Comparison of ENCODE assay signal across 37 cellular contexts in the genomic region with DNA sequence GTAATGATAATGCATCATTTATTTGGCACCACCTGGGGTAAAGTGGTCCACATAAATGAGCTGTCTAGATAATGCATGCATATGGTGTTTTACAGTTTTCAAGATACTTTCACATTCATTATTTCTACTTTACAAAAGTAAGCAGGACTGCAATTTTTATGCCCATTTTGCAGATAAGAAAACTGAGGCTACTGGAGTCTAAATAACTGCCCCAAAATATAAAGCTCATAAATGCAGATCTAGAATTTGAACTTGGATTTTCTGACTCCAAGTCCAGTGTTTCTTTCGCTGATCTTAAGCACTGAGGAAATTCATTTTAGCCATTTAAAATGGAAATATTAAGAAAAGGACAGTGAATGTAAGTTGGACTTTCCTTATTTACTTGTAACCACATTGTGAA.
"Had no signal": no experiment of that assay in that cellular context is flagged by ENCODE, and none has a peak within 500 bp of the region (broad histone marks: within the 10 kb centered on the region; RNA-seq: fewer than 3 reads in every experiment).

No MANE protein-coding gene starts in this region.

- H3K27me3 ChIP-seq: ascending aorta, body of pancreas, brain microvascular endothelial cell, cardiac muscle cell had no signal

- H3K4me1 ChIP-seq: adrenal gland, ascending aorta, body of pancreas, breast epithelium had no signal

- H3K27ac Mint-ChIP-seq: activated naive CD4-positive, alpha-beta T cell treated with anti-CD3 and anti-CD28 coated beads for 36 hours; activated naive CD4-positive, alpha-beta T cell treated with anti-CD3 and anti-CD28 coated beads, Interleukin-2, amount 10 ng/mL, durations not matched to agents 7 days and 5 days; activated naive CD4-positive, alpha-beta T cell treated with anti-CD3 and anti-CD28 coated beads, Interleukin-2, amount 50 U/mL, for 24 hours; activated naive CD4-positive, alpha-beta T cell treated with anti-CD3 and anti-CD28 coated beads, Interleukin-2, amount 50 U/mL, for 72 hours; activated naive CD8-positive, alpha-beta T cell; activated naive CD8-positive, alpha-beta T cell treated with anti-CD3 and anti-CD28 coated beads for 36 hours; activated naive CD8-positive, alpha-beta T cell treated with anti-CD3 and anti-CD28 coated beads, Interleukin-2, amount 10 ng/mL, durations not matched to agents 7 days and 5 days; activated naive CD8-positive, alpha-beta T cell treated with anti-CD3 and anti-CD28 coated beads, Interleukin-2, amount 50 U/mL, for 24 hours; activated T-cell treated with anti-CD3 and anti-CD28 coated beads, Interleukin-2, amount 50 U/mL, for 24 hours; activated T-cell treated with anti-CD3 and anti-CD28 coated beads, Interleukin-2, amount 50 U/mL, for 72 hours; activated T-helper 1 cell treated with anti-CD3 and anti-CD28 coated beads, Interleukin-12 subunit alpha, Interleukin-12 subunit beta, Interleukin-2, Interleukin-4 antibody, amounts not matched to agents 30 ng/mL and 10 ng/mL and 1 ng/mL, durations not matched to agents 14 hours and 24 hours and 36 hours; activated T-helper 17 cell treated with anti-CD3 and anti-CD28 coated beads, Interleukin-2, amount 50 U/mL, for 72 hours; activated T-helper 2 cell treated with anti-CD3 and anti-CD28 coated beads, Interferon-gamma antibody, Interleukin-2, Interleukin-4, amounts not matched to agents 10 μg/mL and 5 μg/mL and 100 μg/mL, durations not matched to agents 14 hours and 24 hours and 36 hours had no signal

- ATAC-seq: activated naive CD4-positive, alpha-beta T cell treated with anti-CD3 and anti-CD28 coated beads, Interleukin-2, amount 50 U/mL, for 72 hours; activated naive CD8-positive, alpha-beta T cell treated with anti-CD3 and anti-CD28 coated beads, Interleukin-2, amount 50 U/mL, for 24 hours; activated T-cell treated with anti-CD3 and anti-CD28 coated beads, Interleukin-2, amount 50 U/mL, for 4 hours; activated T-cell treated with anti-CD3 and anti-CD28 coated beads, Interleukin-2, amount 50 U/mL, for 72 hours; activated T-helper 17 cell treated with anti-CD3 and anti-CD28 coated beads, Interleukin-2, amount 50 U/mL, for 72 hours; body of pancreas had no signal

- H3K9me3 Mint-ChIP-seq: activated naive CD4-positive, alpha-beta T cell treated with anti-CD3 and anti-CD28 coated beads for 36 hours; activated naive CD4-positive, alpha-beta T cell treated with anti-CD3 and anti-CD28 coated beads, Interleukin-2, amount 10 ng/mL, durations not matched to agents 7 days and 5 days; activated naive CD8-positive, alpha-beta T cell treated with anti-CD3 and anti-CD28 coated beads, Interleukin-2, amount 10 ng/mL, durations not matched to agents 7 days and 5 days; activated naive CD8-positive, alpha-beta T cell treated with anti-CD3 and anti-CD28 coated beads, Interleukin-2, amount 50 U/mL, for 24 hours; activated T-cell treated with anti-CD3 and anti-CD28 coated beads, Interleukin-2, amount 50 U/mL, for 24 hours; activated T-cell treated with anti-CD3 and anti-CD28 coated beads, Interleukin-2, amount 50 U/mL, for 72 hours; activated T-helper 17 cell treated with anti-CD3 and anti-CD28 coated beads, Interleukin-2, amount 50 U/mL, for 72 hours; activated T-helper 2 cell treated with anti-CD3 and anti-CD28 coated beads, Interferon-gamma antibody, Interleukin-2, Interleukin-4, amounts not matched to agents 10 μg/mL and 5 μg/mL and 100 μg/mL, durations not matched to agents 14 hours and 24 hours and 36 hours; central memory CD8-positive, alpha-beta T cell had no signal

- H3K9me3 ChIP-seq: adrenal gland, ascending aorta, body of pancreas had no signal

- H3K36me3 ChIP-seq: adrenal gland, ascending aorta, brain microvascular endothelial cell, breast epithelium, cardiac muscle cell had no signal

- H3K4me3 ChIP-seq: adrenal gland, ascending aorta, body of pancreas, breast epithelium, cardiac muscle cell had no signal

- DNase-seq: activated effector memory CD4-positive, alpha-beta T cell treated with anti-CD3 and anti-CD28 coated beads, Interleukin-2, amount 50 U/mL, for 16 hours; activated effector memory CD4-positive, alpha-beta T cell treated with Interleukin-2 at 50 U/mL for 16 hours; activated gamma-delta T cell; activated gamma-delta T cell treated with Interleukin-2 at 50 U/mL for 16 hours; activated naive CD4-positive, alpha-beta T cell; activated naive CD4-positive, alpha-beta T cell treated with anti-CD3 and anti-CD28 coated beads for 36 hours; activated naive CD4-positive, alpha-beta T cell treated with anti-CD3 and anti-CD28 coated beads, Interleukin-2, amount 10 ng/mL, durations not matched to agents 7 days and 5 days; activated naive CD4-positive, alpha-beta T cell treated with anti-CD3 and anti-CD28 coated beads, Interleukin-2, amount 50 U/mL, for 16 hours; activated naive CD4-positive, alpha-beta T cell treated with Interleukin-2 at 50 U/mL for 16 hours; activated naive CD8-positive, alpha-beta T cell treated with anti-CD3 and anti-CD28 coated beads for 36 hours; activated naive CD8-positive, alpha-beta T cell treated with anti-CD3 and anti-CD28 coated beads, Interleukin-2, amount 10 ng/mL, durations not matched to agents 7 days and 5 days; activated naive CD8-positive, alpha-beta T cell treated with anti-CD3 and anti-CD28 coated beads, Interleukin-2, amount 50 U/mL, for 24 hours; activated T-cell treated with anti-CD3 and anti-CD28 coated beads, Interleukin-2, amount 50 U/mL, for 24 hours; activated T-cell treated with anti-CD3 and anti-CD28 coated beads, Interleukin-2, amount 50 U/mL, for 4 hours; activated T-cell treated with anti-CD3 and anti-CD28 coated beads, Interleukin-2, amount 50 U/mL, for 48 hours; activated T-cell treated with anti-CD3 and anti-CD28 coated beads, Interleukin-2, amount 50 U/mL, for 72 hours; adrenal gland; amniotic stem cell; amygdala; anterior cingulate cortex; body of pancreas; brain microvascular endothelial cell; caudate nucleus; central memory CD4-positive, alpha-beta T cell; cerebellar nuclear complex had no signal

- FAIRE-seq: bronchial epithelial cell had no signal

- H3K27ac ChIP-seq: adrenal gland, ascending aorta, body of pancreas, brain microvascular endothelial cell, breast epithelium, cardiac muscle cell had no signal

- H3K36me3 Mint-ChIP-seq: activated naive CD4-positive, alpha-beta T cell treated with anti-CD3 and anti-CD28 coated beads, Interleukin-2, amount 10 ng/mL, durations not matched to agents 7 days and 5 days; activated naive CD4-positive, alpha-beta T cell treated with anti-CD3 and anti-CD28 coated beads, Interleukin-2, amount 50 U/mL, for 72 hours; activated naive CD8-positive, alpha-beta T cell treated with anti-CD3 and anti-CD28 coated beads, Interleukin-2, amount 10 ng/mL, durations not matched to agents 7 days and 5 days had no signal

- H3K27me3 Mint-ChIP-seq: activated naive CD4-positive, alpha-beta T cell treated with anti-CD3 and anti-CD28 coated beads, Interleukin-2, amount 10 ng/mL, durations not matched to agents 7 days and 5 days; activated naive CD4-positive, alpha-beta T cell treated with anti-CD3 and anti-CD28 coated beads, Interleukin-2, amount 50 U/mL, for 24 hours; activated naive CD8-positive, alpha-beta T cell; activated naive CD8-positive, alpha-beta T cell treated with anti-CD3 and anti-CD28 coated beads for 36 hours; activated naive CD8-positive, alpha-beta T cell treated with anti-CD3 and anti-CD28 coated beads, Interleukin-2, amount 10 ng/mL, durations not matched to agents 7 days and 5 days; activated naive CD8-positive, alpha-beta T cell treated with anti-CD3 and anti-CD28 coated beads, Interleukin-2, amount 50 U/mL, for 24 hours; activated T-helper 17 cell treated with anti-CD3 and anti-CD28 coated beads, Interleukin-2, amount 50 U/mL, for 72 hours had no signal

- H3K4me1 Mint-ChIP-seq: activated naive CD4-positive, alpha-beta T cell treated with anti-CD3 and anti-CD28 coated beads, Interleukin-2, amount 10 ng/mL, durations not matched to agents 7 days and 5 days; activated naive CD4-positive, alpha-beta T cell treated with anti-CD3 and anti-CD28 coated beads, Interleukin-2, amount 50 U/mL, for 24 hours; activated naive CD8-positive, alpha-beta T cell treated with anti-CD3 and anti-CD28 coated beads for 36 hours; activated naive CD8-positive, alpha-beta T cell treated with anti-CD3 and anti-CD28 coated beads, Interleukin-2, amount 10 ng/mL, durations not matched to agents 7 days and 5 days; activated naive CD8-positive, alpha-beta T cell treated with anti-CD3 and anti-CD28 coated beads, Interleukin-2, amount 50 U/mL, for 24 hours; activated T-helper 17 cell treated with anti-CD3 and anti-CD28 coated beads, Interleukin-2, amount 50 U/mL, for 72 hours; central memory CD8-positive, alpha-beta T cell had no signal

- H3K4me3 Mint-ChIP-seq: activated naive CD4-positive, alpha-beta T cell treated with anti-CD3 and anti-CD28 coated beads for 36 hours; activated naive CD4-positive, alpha-beta T cell treated with anti-CD3 and anti-CD28 coated beads, Interleukin-2, amount 10 ng/mL, durations not matched to agents 7 days and 5 days; activated naive CD4-positive, alpha-beta T cell treated with anti-CD3 and anti-CD28 coated beads, Interleukin-2, amount 50 U/mL, for 24 hours; activated naive CD8-positive, alpha-beta T cell; activated naive CD8-positive, alpha-beta T cell treated with anti-CD3 and anti-CD28 coated beads for 36 hours; activated naive CD8-positive, alpha-beta T cell treated with anti-CD3 and anti-CD28 coated beads, Interleukin-2, amount 10 ng/mL, durations not matched to agents 7 days and 5 days; activated naive CD8-positive, alpha-beta T cell treated with anti-CD3 and anti-CD28 coated beads, Interleukin-2, amount 50 U/mL, for 24 hours; activated T-cell treated with anti-CD3 and anti-CD28 coated beads, Interleukin-2, amount 50 U/mL, for 24 hours; activated T-cell treated with anti-CD3 and anti-CD28 coated beads, Interleukin-2, amount 50 U/mL, for 4 hours; activated T-cell treated with anti-CD3 and anti-CD28 coated beads, Interleukin-2, amount 50 U/mL, for 72 hours; activated T-helper 1 cell treated with anti-CD3 and anti-CD28 coated beads, Interleukin-12 subunit alpha, Interleukin-12 subunit beta, Interleukin-2, Interleukin-4 antibody, amounts not matched to agents 30 ng/mL and 10 ng/mL and 1 ng/mL, durations not matched to agents 14 hours and 24 hours and 36 hours; activated T-helper 17 cell treated with anti-CD3 and anti-CD28 coated beads, Interleukin-2, amount 50 U/mL, for 72 hours; brain; central memory CD8-positive, alpha-beta T cell had no signal
